Comparison of ENCODE assay signal across 10 cellular contexts in genomic region chr12:6202331-6202730, GRCh38. TPM values are rescaled to one million over a fixed set of nuclear protein-coding genes. Genes with fewer than 3 reads are reported as not detected.
A peak's percentile ranks its signal among the peaks of the same experiment; 100 is the strongest.
DNase-seq lines count a peak whose midpoint lies in the region; ATAC-seq and TF ChIP-seq lines count a peak whose summit lies in the region.
"Had no signal": no experiment of that assay in that cellular context is flagged by ENCODE, and none has a peak within 500 bp of the region (broad histone marks: within the 10 kb centered on the region; RNA-seq: fewer than 3 reads in every experiment).

No MANE protein-coding gene starts in this region.

- peak overlapping the region; percentile 92 for H3K4me2 ChIP-seq in hepatocyte

- no peaks in the 10 kb centered on the region for H3K36me3 Mint-ChIP-seq in activated T-helper 1 cell treated with anti-CD3 and anti-CD28 coated beads, Interleukin-12 subunit alpha, Interleukin-12 subunit beta, Interleukin-2, Interleukin-4 antibody, amounts not matched to agents 30 ng/mL and 10 ng/mL and 1 ng/mL, durations not matched to agents 14 hours and 24 hours and 36 hours (ENCODE audit: low read depth)

- H3K4me1 Mint-ChIP-seq in activated T-helper 1 cell treated with anti-CD3 and anti-CD28 coated beads, Interleukin-12 subunit alpha, Interleukin-12 subunit beta, Interleukin-2, Interleukin-4 antibody, amounts not matched to agents 30 ng/mL and 10 ng/mL and 1 ng/mL, durations not matched to agents 14 hours and 24 hours and 36 hours (ENCODE audit: low read depth) = peaks cover 32% of the 10 kb centered on the region

- WGBS in hepatocyte (ENCODE audit: low lambda C conversion rate, missing lambda C conversion rate) = 88% methylated on average over 6 of the region's 6 CpGs

- H3K27me3 ChIP-seq in hepatocyte = no peaks in the 10 kb centered on the region
- H3K27me3 ChIP-seq in rectal smooth muscle tissue (ENCODE audit: control insufficient read depth, insufficient read depth, low read length) = no peaks in the 10 kb centered on the region

- ATAC-seq in HG02678 (IDR thresholded peaks at IDR 0.05; ENCODE audit: unreplicated experiment) = no peak
- ATAC-seq: activated CD4-positive, alpha-beta T cell treated with anti-CD3 and anti-CD28 coated beads for 36 hours had no signal

- H3K4me3 ChIP-seq in hepatocyte (no peak overlapping the region), rectal smooth muscle tissue (ENCODE audit: low read length) (peak overlapping the region; percentile 99)

- peak overlapping the region; percentile 98 for H3K27ac ChIP-seq in C4-2B
- no peak overlapping the region for H3K27ac ChIP-seq in hepatocyte
- peak overlapping the region; percentile 98 for H3K27ac ChIP-seq in rectal smooth muscle tissue (ENCODE audit: low read depth, low read length)

- H2AFZ ChIP-seq in hepatocyte = no peak overlapping the region

- peaks cover 27% of the 10 kb centered on the region for H3K27me3 Mint-ChIP-seq in activated T-helper 1 cell treated with anti-CD3 and anti-CD28 coated beads, Interleukin-12 subunit alpha, Interleukin-12 subunit beta, Interleukin-2, Interleukin-4 antibody, amounts not matched to agents 30 ng/mL and 10 ng/mL and 1 ng/mL, durations not matched to agents 14 hours and 24 hours and 36 hours (ENCODE audit: insufficient read depth)

- no peaks in the 10 kb centered on the region for H3K9me3 Mint-ChIP-seq in activated T-helper 1 cell treated with anti-CD3 and anti-CD28 coated beads, Interleukin-12 subunit alpha, Interleukin-12 subunit beta, Interleukin-2, Interleukin-4 antibody, amounts not matched to agents 30 ng/mL and 10 ng/mL and 1 ng/mL, durations not matched to agents 14 hours and 24 hours and 36 hours

- TF ChIP-seq CTCF in C4-2B (conservative IDR thresholded peaks at IDR 0.05) (no peak), hepatocyte (IDR thresholded peaks at IDR 0.05; ENCODE audit: poor library complexity) (no peak)

- no peaks in the 10 kb centered on the region for H4K20me1 ChIP-seq in hepatocyte (ENCODE audit: insufficient read depth, poor library complexity, severe bottlenecking)

- no peaks in the 10 kb centered on the region for H3K36me3 ChIP-seq in hepatocyte (replicated peaks; ENCODE audit: insufficient read depth, low read depth)
- no peaks in the 10 kb centered on the region for H3K36me3 ChIP-seq in rectal smooth muscle tissue (ENCODE audit: control insufficient read depth, insufficient read depth, low read length)

- H3K4me1 ChIP-seq in hepatocyte (ENCODE audit: insufficient read depth) = peaks cover 51% of the 10 kb centered on the region
- peaks cover 66% of the 10 kb centered on the region for H3K4me1 ChIP-seq in rectal smooth muscle tissue (ENCODE audit: control insufficient read depth, insufficient read depth, low read length)

- peak overlapping the region; percentile 56 for H3K9ac ChIP-seq in rectal smooth muscle tissue (ENCODE audit: low read length)

- peaks cover 59% of the 10 kb centered on the region for H3K79me2 ChIP-seq in hepatocyte

- no peak overlapping the region for H3K27ac Mint-ChIP-seq in activated T-helper 1 cell treated with anti-CD3 and anti-CD28 coated beads, Interleukin-12 subunit alpha, Interleukin-12 subunit beta, Interleukin-2, Interleukin-4 antibody, amounts not matched to agents 30 ng/mL and 10 ng/mL and 1 ng/mL, durations not matched to agents 14 hours and 24 hours and 36 hours
- H3K27ac Mint-ChIP-seq: activated CD4-positive, alpha-beta T cell treated with anti-CD3 and anti-CD28 coated beads for 36 hours had no signal

- H3K4me3 Mint-ChIP-seq in activated T-helper 1 cell treated with anti-CD3 and anti-CD28 coated beads, Interleukin-12 subunit alpha, Interleukin-12 subunit beta, Interleukin-2, Interleukin-4 antibody, amounts not matched to agents 30 ng/mL and 10 ng/mL and 1 ng/mL, durations not matched to agents 14 hours and 24 hours and 36 hours = peak overlapping the region; percentile 21

- intact Hi-C loops in activated T-helper 1 cell treated with anti-CD3 and anti-CD28 coated beads, Interleukin-12 subunit alpha, Interleukin-12 subunit beta, Interleukin-2, Interleukin-4 antibody, amounts not matched to agents 30 ng/mL and 10 ng/mL and 1 ng/mL, durations not matched to agents 14 hours and 24 hours and 36 hours (cut with micrococcal nuclease) = no loop called here

- no peak for DNase-seq in activated T-helper 1 cell treated with anti-CD3 and anti-CD28 coated beads, Interleukin-12 subunit alpha, Interleukin-12 subunit beta, Interleukin-2, Interleukin-4 antibody, amounts not matched to agents 30 ng/mL and 10 ng/mL and 1 ng/mL, durations not matched to agents 14 hours and 24 hours and 36 hours (ENCODE audit: low spot score)
- no peak for DNase-seq in hepatocyte (ENCODE audit: low spot score)
- DNase-seq in NCI-H1417 (lab: John Stamatoyannopoulos, UW) = no peak
- DNase-seq in middle frontal gyrus (ENCODE audit: extremely low spot score, low spot score) = no peak
- DNase-seq in HT-29 (ENCODE audit: low spot score) = no peak
- DNase-seq: activated CD4-positive, alpha-beta T cell treated with anti-CD3 and anti-CD28 coated beads for 36 hours had no signal

- H3K9me3 ChIP-seq in hepatocyte (ENCODE audit: low read depth) = no peaks in the 10 kb centered on the region

- H3K9me2 ChIP-seq in hepatocyte (replicated peaks; ENCODE audit: insufficient read depth) = no peaks in the 10 kb centered on the region

RNA-seq across cellular contexts. Expression of gene CD9, which starts 2.1 kb away (rescaled TPM):
- 47.4 and 50.9 TPM in 2 replicates for total RNA-seq in activated T-helper 1 cell treated with anti-CD3 and anti-CD28 coated beads, Interleukin-12 subunit alpha, Interleukin-12 subunit beta, Interleukin-2, Interleukin-4 antibody, amounts not matched to agents 30 ng/mL and 10 ng/mL and 1 ng/mL, durations not matched to agents 14 hours and 24 hours and 36 hours
- total RNA-seq in hepatocyte = 117 and 139 TPM in 2 replicates
- 166 and 188 TPM in 2 replicates for polyA plus RNA-seq in hepatocyte
- 164 and 169 TPM in 2 replicates for total RNA-seq in HT-29 (2014; rRNA removed; shearing (Covaris generic))
- polyA plus RNA-seq: neural cell had no signal
